ENCODE assay signal across 17 cellular contexts in genomic region chr12:113273053-113273725, GRCh38. TPM values are rescaled to one million over a fixed set of nuclear protein-coding genes. Genes with fewer than 3 reads are reported as not detected.
DNase-seq lines count a peak whose midpoint lies in the region; ATAC-seq and TF ChIP-seq lines count a peak whose summit lies in the region.
"Had no signal": no experiment of that assay in that cellular context is flagged by ENCODE, and none has a peak within 500 bp of the region (broad histone marks: within the 10 kb centered on the region; RNA-seq: fewer than 3 reads in every experiment).

No MANE protein-coding gene starts in this region.

- H3K27me3 ChIP-seq in heart left ventricle (no peaks in the 10 kb centered on the region), mesenchymal stem cell (ENCODE audit: control insufficient read depth in 1 of 2, insufficient read depth in 1 of 2, low read length in 2 of 2) (no peaks in the 10 kb centered on the region), upper lobe of left lung (no peaks in the 10 kb centered on the region)

- no peak overlapping the region for H3K9ac ChIP-seq in mesenchymal stem cell (ENCODE audit: low read length)
- H3K9ac ChIP-seq: KMS-11 had no signal

- intact Hi-C loops in heart left ventricle (cut with DNase I), result loop anchor here in 3 of 10 donors (5.0 to 10.0 kb wide), 3 partner anchors 48 to 76 kb away; partner anchors contain the start of gene TPCN1 (in 2 of the 3)
- intact Hi-C loops in Right ventricle myocardium superior (cut with DNase I), result loop anchor here (10.0 kb wide), 1 partner anchor 48 kb away; the partner anchor contains the start of gene TPCN1

- no peaks in the 10 kb centered on the region for H3K9me3 ChIP-seq in heart left ventricle
- H3K9me3 ChIP-seq in mesenchymal stem cell (ENCODE audit: control insufficient read depth, low read length), result no peaks in the 10 kb centered on the region
- no peaks in the 10 kb centered on the region for H3K9me3 ChIP-seq in upper lobe of left lung

- ATAC-seq in heart left ventricle (no peak), Right ventricle myocardium superior (ENCODE audit: poor library complexity) (no peak), upper lobe of left lung (ENCODE audit: low FRiP score in 2 of 2) (no peak)
- ATAC-seq: natural killer cell treated with Interleukin-12 subunit alpha and Interleukin-12 subunit beta and Interleukin-15 and Interleukin-18, amount 100 ng/mL, for 72 hours had no signal

- H4K8ac ChIP-seq in mesenchymal stem cell (ENCODE audit: low read length), result peak overlapping the region; percentile 39

- peaks cover 6 to 52% (median 30%) of the 10 kb centered on the region in 12 donors for H3K4me1 ChIP-seq in heart left ventricle
- peaks cover 9% of the 10 kb centered on the region for H3K4me1 ChIP-seq in mesenchymal stem cell (ENCODE audit: control insufficient read depth, insufficient read depth, low read depth, low read length)
- peaks cover 18 to 23% (median 20%) of the 10 kb centered on the region in 4 donors for H3K4me1 ChIP-seq in upper lobe of left lung

- H3K79me1 ChIP-seq in mesenchymal stem cell (replicated peaks; ENCODE audit: low read length, poor library complexity, severe bottlenecking), result no peaks in the 10 kb centered on the region

- peak overlapping the region; percentile 13 to 55 for H3K18ac ChIP-seq in mesenchymal stem cell (ENCODE audit: low read depth in 1 of 2, low read length in 2 of 2)

- H2BK15ac ChIP-seq in mesenchymal stem cell (ENCODE audit: low read depth, poor library complexity, severe bottlenecking), result no peak overlapping the region

- no peak for TF ChIP-seq POLR2A in heart left ventricle (IDR thresholded peaks at IDR 0.05)
- no peak for TF ChIP-seq POLR2A in upper lobe of left lung (IDR thresholded peaks at IDR 0.05)

- H2BK5ac ChIP-seq in mesenchymal stem cell (ENCODE audit: low read depth, low read length, poor library complexity, severe bottlenecking), result no peak overlapping the region

- peak overlapping the region; percentile 7 to 12 for H2BK12ac ChIP-seq in mesenchymal stem cell (ENCODE audit: low read length in 2 of 2)

- no peak overlapping the region for H3K4ac ChIP-seq in mesenchymal stem cell (ENCODE audit: low read depth in 1 of 2, low read length in 2 of 2)

- no peak overlapping the region for H2BK120ac ChIP-seq in mesenchymal stem cell (ENCODE audit: low read depth, low read length)

- H3K27ac ChIP-seq in heart left ventricle (peak overlapping the region in 11 of 12 donors; percentile 73 to 94 (median 85)), mesenchymal stem cell (ENCODE audit: low read length, poor library complexity, severe bottlenecking) (no peak overlapping the region), upper lobe of left lung (peak overlapping the region in 3 of 4 donors; percentile 50 to 76 (median 74))
- H3K27ac ChIP-seq: KMS-11 had no signal

- H3K4me2 ChIP-seq in mesenchymal stem cell (ENCODE audit: low read length, poor library complexity, severe bottlenecking), result no peak overlapping the region
- H3K4me2 ChIP-seq: KMS-11 had no signal

- TF ChIP-seq EP300 in upper lobe of left lung (IDR thresholded peaks at IDR 0.05), result no peak

- DNase-seq in heart left ventricle (peak in 1 of 5 donors; percentile 30), Right ventricle myocardium superior (no peak), choroid plexus epithelial cell (ENCODE audit: low read depth) (peak; percentile 46), mesenchymal stem cell (peak; percentile 43), upper lobe of left lung (no peak), MV-4-11 (lab: John Stamatoyannopoulos, UW) (no peak), SW 1271 (lab: John Stamatoyannopoulos, UW) (no peak), anterior cingulate cortex (lab: John Stamatoyannopoulos, UW) (no peak)
- DNase-seq: activated CD4-positive, alpha-beta memory T cell treated with anti-CD3 and anti-CD28 coated beads for 36 hours; central memory CD4-positive, alpha-beta T cell; DMS 273 treated with DMSO at 0.1 percent for 48 hours; NCI-H187; NCI-H748 treated with DMSO at 0.1 percent for 48 hours; T-helper 9 cell had no signal

- no peak overlapping the region for H2AK5ac ChIP-seq in mesenchymal stem cell (ENCODE audit: low read length, severe bottlenecking)

- no peak overlapping the region for H3K14ac ChIP-seq in mesenchymal stem cell (ENCODE audit: low read length in 2 of 2)

- H3K4me3 ChIP-seq in heart left ventricle, result no peak overlapping the region
- H3K4me3 ChIP-seq in choroid plexus epithelial cell (ENCODE audit: low read depth, low read length), result no peak overlapping the region
- H3K4me3 ChIP-seq in mesenchymal stem cell (ENCODE audit: insufficient read depth in 1 of 2, low read depth in 1 of 2, low read length in 2 of 2), result no peak overlapping the region
- no peak overlapping the region for H3K4me3 ChIP-seq in upper lobe of left lung
- H3K4me3 ChIP-seq: skin epidermis had no signal

- TF ChIP-seq CTCF in heart left ventricle (IDR thresholded peaks at IDR 0.05), result no peak
- TF ChIP-seq CTCF in choroid plexus epithelial cell (conservative IDR thresholded peaks at IDR 0.05; ENCODE audit: low read depth, low read length), result no peak
- no peak for TF ChIP-seq CTCF in upper lobe of left lung (IDR thresholded peaks at IDR 0.05)

- peak overlapping the region; percentile 76 for H4K91ac ChIP-seq in mesenchymal stem cell (ENCODE audit: low read length)

- H3K36me3 ChIP-seq in heart left ventricle, result peaks cover 0 to 95% (median 84%) of the 10 kb centered on the region in 9 donors
- H3K36me3 ChIP-seq in mesenchymal stem cell (ENCODE audit: control insufficient read depth in 1 of 2, insufficient read depth in 2 of 2, low read depth in 1 of 2, low read length in 2 of 2), result peaks cover 47 to 70% of the 10 kb centered on the region in 2 experiments
- H3K36me3 ChIP-seq in upper lobe of left lung, result peaks cover 28 to 91% (median 57%) of the 10 kb centered on the region in 4 donors

- 78 to 91% (median 85%) methylated on average over 13 of the region's 13 CpGs for WGBS in heart left ventricle, 4 donors
- WGBS in mesenchymal stem cell, result 88% methylated on average over 13 of the region's 13 CpGs
- WGBS in upper lobe of left lung, 2 donors, result 87 to 92% methylated on average over 13 of the region's 13 CpGs

- H2AFZ ChIP-seq in mesenchymal stem cell (ENCODE audit: low read depth, low read length), result no peak overlapping the region

- H3K23ac ChIP-seq in mesenchymal stem cell (ENCODE audit: low read length in 2 of 2), result no peak overlapping the region

RNA-seq across cellular contexts. Expression of gene TPCN1, which starts 51.9 kb away (rescaled TPM):
- total RNA-seq in heart left ventricle (100 to 1,000 TPM in 4 of 9 donors, 10 to 100 TPM in 5; 52.1 to 136 (median 92.0) TPM), Right ventricle myocardium superior (128 TPM), upper lobe of left lung (100 to 1,000 TPM in 1 of 6 donors, 10 to 100 TPM in 5; 36.6 to 193 (median 52.2) TPM)
- 10 to 100 TPM; 22.6 to 75.1 TPM for polyA plus RNA-seq in heart left ventricle
- 57.5 TPM for polyA plus RNA-seq in mesenchymal stem cell (2013, experiment 1 of 2)
- polyA plus RNA-seq in mesenchymal stem cell (2013, experiment 2 of 2), result 58.5 TPM

Comparison
In these comparisons a context has a peak if more than half of its experiments do, and no peak if none do; other contexts are left out.
1. DNase-seq: peak in choroid plexus epithelial cell (single experiment) and mesenchymal stem cell (single experiment); none in Right ventricle myocardium superior (single experiment), upper lobe of left lung (0 of 2), MV-4-11 (single experiment), SW 1271 (0 of 2) and anterior cingulate cortex (0 of 58).